In genomic region chr11:2085251-2086066, GRCh38 we compare ENCODE assay signal across 18 cellular contexts. TPM values are rescaled to one million over a fixed set of nuclear protein-coding genes. Genes with fewer than 3 reads are reported as not detected.
DNase-seq lines count a peak whose midpoint lies in the region; TF ChIP-seq lines count a peak whose summit lies in the region.
"Had no signal": no experiment of that assay in that cellular context is flagged by ENCODE, and none has a peak within 500 bp of the region (broad histone marks: within the 10 kb centered on the region; RNA-seq: fewer than 3 reads in every experiment).

No MANE protein-coding gene starts in this region.

- H2BK5ac ChIP-seq in trophoblast cell (ENCODE audit: low read depth, low read length, poor library complexity) = no peak overlapping the region

- H3K4me1 Mint-ChIP-seq in endodermal cell = no peaks in the 10 kb centered on the region
- H3K4me1 Mint-ChIP-seq: nephron had no signal

- H3K27ac ChIP-seq in breast epithelium (no peak overlapping the region), mammary epithelial cell (ENCODE audit: insufficient read depth, low read depth, low read length) (no peak overlapping the region), trophoblast cell (ENCODE audit: low read depth, low read length) (no peak overlapping the region), endodermal cell (ENCODE audit: low read depth, low read length) (no peak overlapping the region)
- H3K27ac ChIP-seq: body of pancreas, right lobe of liver had no signal

- H3K9ac ChIP-seq in mammary epithelial cell (ENCODE audit: insufficient read depth, low read length) = no peak overlapping the region
- H3K9ac ChIP-seq in trophoblast cell (ENCODE audit: low read length) = no peak overlapping the region
- no peak overlapping the region for H3K9ac ChIP-seq in endodermal cell (ENCODE audit: extremely low read depth, low read length, poor library complexity, severe bottlenecking)

- no peak for TF ChIP-seq CTCF in breast epithelium (IDR thresholded peaks at IDR 0.05)
- no peak for TF ChIP-seq CTCF in mammary epithelial cell (conservative IDR thresholded peaks at IDR 0.05 in 1 of 2, IDR thresholded peaks at IDR 0.05 in 1 of 2; ENCODE audit: extremely low read depth in 1 of 2, insufficient read depth in 1 of 2, low read depth in 1 of 2, low read length in 2 of 2)
- TF ChIP-seq CTCF in endodermal cell (conservative IDR thresholded peaks at IDR 0.05) = no peak

- H3K79me2 ChIP-seq in mammary epithelial cell (ENCODE audit: insufficient read depth, low read length) (no peaks in the 10 kb centered on the region), trophoblast cell (ENCODE audit: control insufficient read depth, insufficient read depth, low read length, poor library complexity) (no peaks in the 10 kb centered on the region)

- H3K9me3 ChIP-seq in breast epithelium (peaks cover 7 to 16% of the 10 kb centered on the region in 2 donors), mammary epithelial cell (replicated peaks; ENCODE audit: insufficient read depth, low read length) (peaks cover 11% of the 10 kb centered on the region), trophoblast cell (ENCODE audit: insufficient read depth, low read depth, low read length) (peaks cover 18% of the 10 kb centered on the region), endodermal cell (ENCODE audit: control insufficient read depth, low read length) (no peaks in the 10 kb centered on the region)
- H3K9me3 ChIP-seq: right lobe of liver had no signal

- H3K4me3 ChIP-seq in breast epithelium (no peak overlapping the region), mammary epithelial cell (replicated peaks in 1 of 3; ENCODE audit: insufficient read depth in 1 of 3, low read depth in 2 of 3, low read length in 3 of 3) (no peak overlapping the region), trophoblast cell (ENCODE audit: low read depth, low read length) (peak overlapping the region; percentile 27), endodermal cell (ENCODE audit: low read length) (no peak overlapping the region)
- H3K4me3 ChIP-seq: body of pancreas, right lobe of liver had no signal

- BruUV-seq in mammary epithelial cell (replicated peaks; lab: Mats Ljungman, UMichigan) = no TSS peak

- intact Hi-C loops in breast epithelium (cut with DNase I; ENCODE audit: low total_unique reads) (no loop called here), mammary epithelial cell (cut with micrococcal nuclease) (no loop called here)

- no peak overlapping the region for H3K4me2 ChIP-seq in mammary epithelial cell (ENCODE audit: insufficient read depth, low read depth, low read length)
- H3K4me2 ChIP-seq in trophoblast cell (ENCODE audit: low read length) = no peak overlapping the region

- H3K18ac ChIP-seq in trophoblast cell (ENCODE audit: low read length) = no peak overlapping the region

- H4K12ac ChIP-seq in trophoblast cell (ENCODE audit: low read depth, low read length) = no peak overlapping the region

- no peak overlapping the region for H4K91ac ChIP-seq in trophoblast cell (ENCODE audit: low read depth, low read length)

- no peak overlapping the region for H2AK5ac ChIP-seq in trophoblast cell (ENCODE audit: low read length)

- no peak overlapping the region for H3K4me3 Mint-ChIP-seq in endodermal cell
- H3K4me3 Mint-ChIP-seq: nephron had no signal

- H2BK12ac ChIP-seq in trophoblast cell (ENCODE audit: low read length) = no peak overlapping the region

- H4K20me1 ChIP-seq in mammary epithelial cell (ENCODE audit: insufficient read depth, low read length) = no peaks in the 10 kb centered on the region

- WGBS in mammary epithelial cell (ENCODE audit: low coverage, missing lambda C conversion rate) = 68% methylated on average over 9 of the region's 24 CpGs
- no CpG with 5 or more reads among the region's 24 CpGs for WGBS in trophoblast cell (ENCODE audit: extremely low coverage, insufficient coverage, insufficient read length)
- WGBS in endodermal cell (ENCODE audit: insufficient coverage in 1 of 2, insufficient read length in 1 of 2), 2 experiments = 89 to 90% methylated on average over 18 to 24 of the region's 24 CpGs

- H2AFZ ChIP-seq in mammary epithelial cell (ENCODE audit: low read depth, low read length) (no peak overlapping the region), trophoblast cell (ENCODE audit: insufficient read depth, low read length, poor library complexity) (no peak overlapping the region)

- H2BK120ac ChIP-seq in trophoblast cell (ENCODE audit: insufficient read depth, low read length, poor library complexity) = no peak overlapping the region

- no peak overlapping the region for H3K27ac Mint-ChIP-seq in endodermal cell
- H3K27ac Mint-ChIP-seq: nephron had no signal

- H3K36me3 Mint-ChIP-seq in endodermal cell (ENCODE audit: low read depth) = no peaks in the 10 kb centered on the region

- H3K27me3 ChIP-seq in breast epithelium = peaks cover 0 to 38% of the 10 kb centered on the region in 2 donors
- peaks cover 4% of the 10 kb centered on the region for H3K27me3 ChIP-seq in mammary epithelial cell (ENCODE audit: insufficient read depth, low read length)
- no peaks in the 10 kb centered on the region for H3K27me3 ChIP-seq in trophoblast cell (ENCODE audit: insufficient read depth, low read length)
- H3K27me3 ChIP-seq in endodermal cell (ENCODE audit: control insufficient read depth, insufficient read depth, low read length, poor library complexity, severe bottlenecking) = no peaks in the 10 kb centered on the region
- H3K27me3 ChIP-seq: body of pancreas, right lobe of liver had no signal

- H3K4ac ChIP-seq in trophoblast cell (ENCODE audit: low read depth, low read length) = no peak overlapping the region

- H3K36me3 ChIP-seq in breast epithelium = no peaks in the 10 kb centered on the region
- H3K36me3 ChIP-seq in mammary epithelial cell (ENCODE audit: insufficient read depth, low read length) = no peaks in the 10 kb centered on the region
- H3K36me3 ChIP-seq in trophoblast cell (ENCODE audit: control insufficient read depth in 1 of 2, insufficient read depth in 2 of 2, low read length in 2 of 2) = no peaks in the 10 kb centered on the region
- H3K36me3 ChIP-seq in endodermal cell (ENCODE audit: control insufficient read depth, insufficient read depth, low read length) = no peaks in the 10 kb centered on the region
- H3K36me3 ChIP-seq: right lobe of liver had no signal

- no peak overlapping the region for H4K8ac ChIP-seq in trophoblast cell (ENCODE audit: low read depth, low read length)

- dilution Hi-C loops in mammary epithelial cell (cut with HindIII; ENCODE audit: low sequenced_read_pairs) = no loop called here

- H3K4me1 ChIP-seq in breast epithelium (no peaks in the 10 kb centered on the region), mammary epithelial cell (ENCODE audit: insufficient read depth, low read length) (no peaks in the 10 kb centered on the region), trophoblast cell (ENCODE audit: control insufficient read depth in 1 of 2, insufficient read depth in 2 of 2, low read length in 2 of 2) (no peaks in the 10 kb centered on the region), endodermal cell (ENCODE audit: control insufficient read depth, insufficient read depth, low read length) (no peaks in the 10 kb centered on the region)
- H3K4me1 ChIP-seq: body of pancreas, right lobe of liver had no signal

- no peak overlapping the region for H3K14ac ChIP-seq in trophoblast cell (ENCODE audit: low read length)

- TF ChIP-seq POLR2A in breast epithelium (IDR thresholded peaks at IDR 0.05) = no peak

- DNase-seq in breast epithelium (ENCODE audit: low spot score in 2 of 2) = peak; percentile 12 to 25
- DNase-seq in mammary epithelial cell = no peak
- DNase-seq in iPS-NIHi7 (ENCODE audit: extremely low spot score) = peak; percentile 4
- DNase-seq in trophoblast cell = no peak
- peak; percentile 32 for DNase-seq in ureter (ENCODE audit: low spot score)
- no peak for DNase-seq in NCI-H2029 treated with DMSO at 0.1 percent for 48 hours (lab: John Stamatoyannopoulos, UW)
- no peak for DNase-seq in NCI-H2171 (lab: John Stamatoyannopoulos, UW)
- DNase-seq in endodermal cell = no peak
- DNase-seq: ACHN; activated CD4-positive, alpha-beta T cell treated with anti-CD3 and anti-CD28 coated beads, Interleukin-2, amount 50 U/mL, for 1 hour; activated gamma-delta T cell; NCI-H1048; NCI-H187; NCI-H226 had no signal

- H3K9me3 Mint-ChIP-seq in endodermal cell = peaks cover 21% of the 10 kb centered on the region

- peaks cover 20% of the 10 kb centered on the region for H3K27me3 Mint-ChIP-seq in endodermal cell (ENCODE audit: insufficient read depth)

- CTCF ChIA-PET in mammary epithelial cell (lab: Charles Lee; ENCODE audit: low non-redundant PET) = no interaction called here

- in situ Hi-C loops in mammary epithelial cell (cut with MboI; ENCODE audit: low sequenced_read_pairs in 2 of 2) = no loop called here

- H3K23ac ChIP-seq in trophoblast cell (ENCODE audit: low read length) = no peak overlapping the region

- no peaks in the 10 kb centered on the region for H3K79me1 ChIP-seq in trophoblast cell (ENCODE audit: low read length)

RNA-seq across cellular contexts. Expression of gene IGF2, which starts 53.7 kb away (rescaled TPM):
- total RNA-seq in breast epithelium (10 to 100 TPM; 13.6 to 65.7 (median 65.2) TPM), mammary epithelial cell (under 1 TPM in 1 of 2 donors, not detected in 1; under 0.01 TPM), ureter (61.1 TPM), endodermal cell (1 to 10 TPM in 1 of 2 donors, under 1 TPM in 1; 0.80 to 5.1 TPM)
- 0.01 TPM for polyA plus RNA-seq in mammary epithelial cell
- polyA minus RNA-seq in mammary epithelial cell = not detected
- polyA plus RNA-seq in trophoblast cell (2013) = 1,002 and 1,117 TPM in 2 replicates
- 28.1 TPM for polyA plus RNA-seq in endodermal cell (2013, experiment 1 of 2)
- polyA plus RNA-seq in endodermal cell (2013, experiment 2 of 2) = 20.1 TPM
- total RNA-seq: T-helper 2 cell treated with Interferon-gamma antibody and Interleukin-4, amounts not matched to agents 100 ng/mL and 5 ng/mL, for 36 hours had no signal

Comparison
In these comparisons a context has a peak if more than half of its experiments do, and no peak if none do; other contexts are left out.
1. DNase-seq: peak in breast epithelium (2 of 2), iPS-NIHi7 (single experiment) and ureter (single experiment); none in mammary epithelial cell (single experiment), trophoblast cell (0 of 2), NCI-H2029 treated with DMSO at 0.1 percent for 48 hours (single experiment), NCI-H2171 (single experiment) and endodermal cell (single experiment).